13 cellular contexts compared by ENCODE assay signal in the genomic region with DNA sequence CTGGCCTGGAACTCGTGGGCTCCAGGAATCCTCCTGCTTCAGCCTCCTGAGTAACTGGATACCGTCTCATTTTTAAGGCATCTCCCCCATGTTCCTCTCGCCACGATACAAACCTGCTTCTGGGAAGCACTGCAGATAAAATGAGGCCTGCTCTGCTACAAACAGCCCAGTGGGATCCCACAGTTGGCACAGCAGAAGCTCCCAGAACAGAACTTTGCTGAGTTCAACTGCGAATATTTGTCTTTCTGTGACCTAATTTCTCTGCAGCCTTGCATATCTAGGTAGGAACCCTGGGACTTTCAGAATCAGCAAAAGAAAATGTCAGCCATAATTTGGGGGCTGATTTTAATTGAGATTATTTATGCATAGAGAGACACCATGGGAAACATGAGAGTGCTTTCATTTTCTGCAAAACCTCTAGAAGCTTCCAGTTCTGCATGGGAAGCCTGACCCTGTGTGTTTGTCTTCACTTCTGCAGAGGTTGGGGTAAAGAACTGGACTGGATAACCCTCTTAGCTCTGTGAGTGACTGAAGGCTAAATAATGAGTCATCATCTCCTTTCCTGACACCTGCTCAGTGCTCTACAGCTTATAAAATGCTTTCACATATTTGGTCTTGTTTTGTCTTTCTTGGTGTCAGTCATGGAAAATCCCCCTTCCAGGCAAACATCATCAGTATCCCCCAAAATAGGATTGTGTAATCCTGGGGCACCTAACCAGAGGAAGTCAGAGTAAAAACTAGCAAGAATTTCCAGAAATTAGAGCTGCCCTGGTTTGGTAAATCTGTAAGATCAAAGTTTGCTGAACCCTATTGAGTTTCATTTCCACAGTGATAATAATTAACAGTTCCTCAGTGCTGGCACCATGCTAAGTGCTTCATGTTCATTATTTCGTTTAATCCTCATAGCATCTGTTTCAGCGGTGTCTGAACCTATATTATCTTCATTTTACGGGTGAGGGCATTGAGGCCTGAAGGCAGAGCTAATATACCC.
DNase-seq lines count a peak whose midpoint lies in the region; ATAC-seq and TF ChIP-seq lines count a peak whose summit lies in the region.
"Had no signal": no experiment of that assay in that cellular context is flagged by ENCODE, and none has a peak within 500 bp of the region (broad histone marks: within the 10 kb centered on the region; RNA-seq: fewer than 3 reads in every experiment).

No MANE protein-coding gene starts in this region.

- H3K9me3 ChIP-seq in HAP-1: no peaks in the 10 kb centered on the region
- H3K9me3 ChIP-seq in heart right ventricle: peaks cover 0 to 6% (median 0%) of the 10 kb centered on the region in 11 donors
- H3K9me3 ChIP-seq: Peyer's patch, upper lobe of right lung had no signal

- H3K27ac Mint-ChIP-seq in CD14-positive monocyte: no peak overlapping the region
- H3K27ac Mint-ChIP-seq: activated naive CD4-positive, alpha-beta T cell treated with anti-CD3 and anti-CD28 coated beads, Interleukin-2, amount 50 U/mL, for 24 hours; CD8-positive, alpha-beta T cell had no signal

- peak; percentile 93 for ATAC-seq in GM18505 (IDR thresholded peaks at IDR 0.05; ENCODE audit: unreplicated experiment)
- peak; percentile 98 for ATAC-seq in GM21381 (IDR thresholded peaks at IDR 0.05; ENCODE audit: unreplicated experiment)
- peak; percentile 95 for ATAC-seq in HG03066 (IDR thresholded peaks at IDR 0.05; ENCODE audit: low read depth, unreplicated experiment)
- ATAC-seq in heart right ventricle: no peak
- ATAC-seq: CD8-positive, alpha-beta T cell; upper lobe of right lung had no signal

- in situ Hi-C loops in HAP-1 (cut with MboI; ENCODE audit: low sequenced_read_pairs): no loop called here

- H3K36me3 Mint-ChIP-seq in CD14-positive monocyte: no peaks in the 10 kb centered on the region
- H3K36me3 Mint-ChIP-seq: activated naive CD4-positive, alpha-beta T cell treated with anti-CD3 and anti-CD28 coated beads, Interleukin-2, amount 50 U/mL, for 24 hours; CD8-positive, alpha-beta T cell had no signal

- H3K4me3 Mint-ChIP-seq in CD14-positive monocyte: no peak overlapping the region
- H3K4me3 Mint-ChIP-seq: activated naive CD4-positive, alpha-beta T cell treated with anti-CD3 and anti-CD28 coated beads, Interleukin-2, amount 50 U/mL, for 24 hours; CD8-positive, alpha-beta T cell had no signal

- intact Hi-C loops in CD14-positive monocyte (cut with micrococcal nuclease): no loop called here
- intact Hi-C loops in heart right ventricle (cut with DNase I): no loop called here

- DNase-seq in NCI-H82 treated with DMSO at 0.1 percent for 48 hours (lab: John Stamatoyannopoulos, UW; ENCODE audit: unreplicated experiment) (peak; percentile 46), CD14-positive monocyte (ENCODE audit: low spot score) (no peak), HAP-1 (ENCODE audit: low spot score in 2 of 2) (no peak), heart right ventricle (no peak)
- DNase-seq in activated CD4-positive, alpha-beta T cell treated with anti-CD3 and anti-CD28 coated beads, Interleukin-2, amount 50 U/mL, for 1 hour: no peak
- DNase-seq: CD8-positive, alpha-beta T cell; dermis blood vessel endothelial cell; Peyer's patch; upper lobe of right lung had no signal

- no peak overlapping the region for H3K4me3 ChIP-seq in HAP-1
- no peak overlapping the region for H3K4me3 ChIP-seq in heart right ventricle
- H3K4me3 ChIP-seq: Peyer's patch, upper lobe of right lung had no signal

- H3K4me1 Mint-ChIP-seq in CD14-positive monocyte: no peaks in the 10 kb centered on the region
- H3K4me1 Mint-ChIP-seq: activated naive CD4-positive, alpha-beta T cell treated with anti-CD3 and anti-CD28 coated beads, Interleukin-2, amount 50 U/mL, for 24 hours had no signal

- peaks cover 0 to 10% (median 0%) of the 10 kb centered on the region in 3 donors for H3K27me3 Mint-ChIP-seq in CD14-positive monocyte (ENCODE audit: low read depth in 3 of 3)
- H3K27me3 Mint-ChIP-seq: activated naive CD4-positive, alpha-beta T cell treated with anti-CD3 and anti-CD28 coated beads, Interleukin-2, amount 50 U/mL, for 24 hours had no signal

- no peak overlapping the region for H3K27ac ChIP-seq in heart right ventricle
- H3K27ac ChIP-seq: Peyer's patch, upper lobe of right lung had no signal

- H3K4me1 ChIP-seq in HAP-1 (no peaks in the 10 kb centered on the region), heart right ventricle (no peaks in the 10 kb centered on the region)
- H3K4me1 ChIP-seq: Peyer's patch, upper lobe of right lung had no signal

- no peak for TF ChIP-seq POLR2A in GM18505 (IDR thresholded peaks at IDR 0.05; ENCODE audit: borderline replicate concordance, extremely low read depth, insufficient read depth, insufficient read length)

- H3K27me3 ChIP-seq in HAP-1 (ENCODE audit: low read depth) (no peaks in the 10 kb centered on the region), heart right ventricle (peaks cover 0 to 2% (median 0%) of the 10 kb centered on the region in 7 donors)
- H3K27me3 ChIP-seq: Peyer's patch had no signal

- H3K36me3 ChIP-seq in HAP-1 (replicated peaks): no peaks in the 10 kb centered on the region
- no peaks in the 10 kb centered on the region for H3K36me3 ChIP-seq in heart right ventricle
- H3K36me3 ChIP-seq: Peyer's patch, upper lobe of right lung had no signal

- peaks cover 0 to 2% (median 0%) of the 10 kb centered on the region in 7 donors for H3K9me3 Mint-ChIP-seq in CD14-positive monocyte
- H3K9me3 Mint-ChIP-seq: activated naive CD4-positive, alpha-beta T cell treated with anti-CD3 and anti-CD28 coated beads, Interleukin-2, amount 50 U/mL, for 24 hours had no signal

- no peak for TF ChIP-seq CTCF in CD14-positive monocyte (IDR thresholded peaks at IDR 0.05)
- no peak for TF ChIP-seq CTCF in heart right ventricle (IDR thresholded peaks at IDR 0.05)

- WGBS in heart right ventricle, 2 donors: 71 to 77% methylated on average over 8 of the region's 8 CpGs

Comparison
In these comparisons a context has a peak if more than half of its experiments do, and no peak if none do; other contexts are left out.
1. ATAC-seq: peak in GM18505 (single experiment), GM21381 (single experiment) and HG03066 (single experiment); none in heart right ventricle (0 of 8).